8 cellular contexts compared by ENCODE assay signal in the genomic region with DNA sequence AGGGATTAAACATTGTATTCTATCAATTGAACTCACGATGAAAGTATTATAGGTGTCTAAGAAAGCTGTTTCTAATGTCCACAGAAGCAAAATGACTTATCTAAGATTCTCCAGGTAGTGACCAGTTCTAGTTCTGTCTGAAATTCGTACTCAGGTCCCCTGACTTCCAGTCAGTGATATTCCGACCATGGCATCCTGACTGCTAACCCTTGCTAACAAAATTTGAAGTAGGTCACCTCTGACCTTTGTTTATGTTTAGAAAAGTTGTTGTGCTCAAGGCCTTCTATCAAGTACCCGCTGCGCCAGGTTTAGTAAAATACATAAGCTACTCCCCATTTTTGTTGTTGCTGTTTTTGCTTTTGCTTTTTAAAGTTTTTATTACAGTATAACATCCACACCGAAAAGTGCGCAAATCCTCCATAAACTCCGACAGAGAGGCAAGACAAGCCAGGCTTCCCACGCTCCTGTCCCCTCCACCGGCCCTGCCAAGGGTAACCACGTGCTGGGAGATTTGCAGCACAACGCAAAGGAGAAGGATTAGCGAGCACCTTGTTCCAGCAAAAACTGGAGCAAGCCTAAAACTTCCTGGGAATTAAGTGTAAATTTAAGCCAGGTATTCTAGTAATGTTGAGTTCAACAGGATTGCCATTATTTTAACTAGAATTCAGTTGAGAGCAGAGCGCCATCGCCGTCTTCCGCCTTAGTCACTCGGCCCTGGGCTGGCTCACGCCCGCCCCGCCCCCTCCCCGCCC. TPM values are rescaled to one million over a fixed set of nuclear protein-coding genes. Genes with fewer than 3 reads are reported as not detected.
DNase-seq lines count a peak whose midpoint lies in the region; ATAC-seq and TF ChIP-seq lines count a peak whose summit lies in the region.

No MANE protein-coding gene starts in this region.

- peak; percentile 16 for ATAC-seq in CD8-positive, alpha-beta T cell
- peak; percentile 29 for ATAC-seq in GM19452 (IDR thresholded peaks at IDR 0.05; ENCODE audit: unreplicated experiment)
- peak; percentile 35 for ATAC-seq in HG03460 (IDR thresholded peaks at IDR 0.05; ENCODE audit: unreplicated experiment)
- no peak for ATAC-seq in lung (ENCODE audit: insufficient read depth, low FRiP score)

- peak in 1 of 7 experiments; percentile 11 for DNase-seq in CD8-positive, alpha-beta T cell
- DNase-seq in chondrocyte (ENCODE audit: low spot score) (no peak), lung (ENCODE audit: low spot score) (no peak), HPDE6-E6E7 (ENCODE audit: extremely low spot score) (no peak)

- TF ChIP-seq CTCF in CD8-positive, alpha-beta T cell (IDR thresholded peaks at IDR 0.05): no peak
- TF ChIP-seq CTCF in OCI-LY3 (IDR thresholded peaks at IDR 0.05; ENCODE audit: low read depth, low read length) (no peak), chondrocyte (IDR thresholded peaks at IDR 0.05) (no peak), lung (IDR thresholded peaks at IDR 0.05; ENCODE audit: control extremely low read depth, extremely low read depth) (no peak)

- H3K9ac ChIP-seq in OCI-LY3 (ENCODE audit: low read length): peak overlapping the region; percentile 62

- H3K27me3 Mint-ChIP-seq in CD8-positive, alpha-beta T cell (ENCODE audit: low read depth): no peaks in the 10 kb centered on the region
- H3K27me3 Mint-ChIP-seq in chondrocyte (ENCODE audit: low read depth): no peaks in the 10 kb centered on the region

- H3K27me3 ChIP-seq in CD8-positive, alpha-beta T cell (ENCODE audit: insufficient read depth, low read length): no peaks in the 10 kb centered on the region
- H3K27me3 ChIP-seq in OCI-LY3 (ENCODE audit: low read depth, low read length) (no peaks in the 10 kb centered on the region), lung (ENCODE audit: control insufficient read depth, insufficient read depth) (no peaks in the 10 kb centered on the region)

- peak overlapping the region; percentile 81 for H2AFZ ChIP-seq in OCI-LY3 (ENCODE audit: low read depth, low read length)

- H3K4me2 ChIP-seq in OCI-LY3 (ENCODE audit: low read length): peak overlapping the region; percentile 91

- H3K4me3 ChIP-seq in CD8-positive, alpha-beta T cell (ENCODE audit: low read depth, low read length): peak overlapping the region; percentile 52
- peak overlapping the region; percentile 75 for H3K4me3 ChIP-seq in OCI-LY3 (ENCODE audit: low read length)
- no peak overlapping the region for H3K4me3 ChIP-seq in lung

- H3K9me3 Mint-ChIP-seq in CD8-positive, alpha-beta T cell: no peaks in the 10 kb centered on the region
- H3K9me3 Mint-ChIP-seq in chondrocyte (ENCODE audit: low read depth): peaks cover 3% of the 10 kb centered on the region

- peaks cover 31% of the 10 kb centered on the region for H3K4me1 Mint-ChIP-seq in CD8-positive, alpha-beta T cell (ENCODE audit: low read depth)
- peaks cover 32% of the 10 kb centered on the region for H3K4me1 Mint-ChIP-seq in chondrocyte (ENCODE audit: low read depth)

- H4K20me1 ChIP-seq in OCI-LY3 (ENCODE audit: insufficient read depth, low read length): no peaks in the 10 kb centered on the region

- CTCF ChIA-PET in CD8-positive, alpha-beta T cell (lab: Charles Lee): interaction anchor here (0.7 to 3.0 kb wide), 4 partner anchors 13 to 981 kb away, joined by 3 to 8 read pairs (median 3); no protein-coding TSS in a partner anchor

- peak overlapping the region; percentile 94 for H3K27ac Mint-ChIP-seq in CD8-positive, alpha-beta T cell
- peak overlapping the region; percentile 94 for H3K27ac Mint-ChIP-seq in chondrocyte (ENCODE audit: unreplicated experiment)

- no peaks in the 10 kb centered on the region for H3K36me3 Mint-ChIP-seq in CD8-positive, alpha-beta T cell
- H3K36me3 Mint-ChIP-seq in chondrocyte (ENCODE audit: low read depth): no peaks in the 10 kb centered on the region

- intact Hi-C loops in CD8-positive, alpha-beta T cell (cut with DNase I, micrococcal nuclease): loop anchor here (1.0 to 5.0 kb wide), 7 partner anchors 33 to 118 kb away; a partner anchor contains a TSS

- peaks cover 8% of the 10 kb centered on the region for H3K4me1 ChIP-seq in CD8-positive, alpha-beta T cell (ENCODE audit: insufficient read depth, low read length)
- H3K4me1 ChIP-seq in OCI-LY3 (ENCODE audit: low read length) (peaks cover 7% of the 10 kb centered on the region), lung (ENCODE audit: control insufficient read depth in 2 of 2, insufficient read depth in 2 of 2, low read length in 2 of 2) (peaks cover 0 to 2% of the 10 kb centered on the region in 2 donors)

- no peaks in the 10 kb centered on the region for H3K36me3 ChIP-seq in CD8-positive, alpha-beta T cell (ENCODE audit: insufficient read depth, low read length)
- no peaks in the 10 kb centered on the region for H3K36me3 ChIP-seq in OCI-LY3 (replicated peaks; ENCODE audit: low read depth, low read length)
- H3K36me3 ChIP-seq in lung (ENCODE audit: control insufficient read depth in 2 of 2, insufficient read depth in 2 of 2, low read length in 2 of 2): no peaks in the 10 kb centered on the region

- peaks cover 26% of the 10 kb centered on the region for H3K79me2 ChIP-seq in OCI-LY3 (ENCODE audit: low read length)

- POLR2A ChIA-PET in CD8-positive, alpha-beta T cell (lab: Charles Lee): interaction anchor here (0.7 to 5.0 kb wide), 6 partner anchors 12 to 179 kb away, joined by 3 to 39 read pairs (median 12); a partner anchor contains a TSS

- H3K9me3 ChIP-seq in CD8-positive, alpha-beta T cell (ENCODE audit: low read length): no peaks in the 10 kb centered on the region
- no peaks in the 10 kb centered on the region for H3K9me3 ChIP-seq in OCI-LY3 (ENCODE audit: insufficient read depth, low read length)
- H3K9me3 ChIP-seq in lung (ENCODE audit: control insufficient read depth in 2 of 2, insufficient read depth in 1 of 2, low read length in 1 of 2): no peaks in the 10 kb centered on the region

- WGBS in lung, 2 donors: 24 to 31% methylated on average over 18 to 22 of the region's 22 CpGs

- H3K4me3 Mint-ChIP-seq in CD8-positive, alpha-beta T cell: peak overlapping the region; percentile 82
- peak overlapping the region; percentile 74 for H3K4me3 Mint-ChIP-seq in chondrocyte (ENCODE audit: unreplicated experiment)

- peak overlapping the region; percentile 54 for H3K27ac ChIP-seq in CD8-positive, alpha-beta T cell (ENCODE audit: low read depth, low read length)
- H3K27ac ChIP-seq in OCI-LY3 (ENCODE audit: low read length) (peak overlapping the region; percentile 47), lung (ENCODE audit: low read depth in 1 of 2, low read length in 1 of 2) (peak overlapping the region; percentile 26 to 83), temporal lobe (ENCODE audit: low read depth, low read length) (peak overlapping the region; percentile 66)

RNA-seq across cellular contexts. Expression of a gene that starts 17.9 kb away (rescaled TPM):
- 10 to 100 TPM; 24.8 to 33.7 TPM for total RNA-seq in CD8-positive, alpha-beta T cell
- total RNA-seq in chondrocyte (44.7 to 50.1 TPM (median 47.3 TPM) in 3 replicates), lung (10 to 100 TPM; 50.8 to 57.6 TPM), temporal lobe (52.6 TPM)
- polyA plus RNA-seq in lung: 10 to 100 TPM; 16.1 to 73.3 TPM

RNA-seq across cellular contexts. Expression of a gene that starts 20.2 kb away (rescaled TPM):
- not detected for total RNA-seq in CD8-positive, alpha-beta T cell
- total RNA-seq in chondrocyte (not detected in 3 replicates), lung (under 1 TPM; 0.06 to 0.26 TPM), temporal lobe (not detected)
- under 1 TPM in 1 of 2 donors, not detected in 1; 0.06 TPM for polyA plus RNA-seq in lung
